13 cellular contexts compared by ENCODE assay signal in genomic region chr2:3598912-3599854, GRCh38. TPM values are rescaled to one million over a fixed set of nuclear protein-coding genes. Genes with fewer than 3 reads are reported as not detected.
"Had no signal": no experiment of that assay in that cellular context is flagged by ENCODE, and none has a peak within 500 bp of the region (broad histone marks: within the 10 kb centered on the region; RNA-seq: fewer than 3 reads in every experiment).

No MANE protein-coding gene starts in this region.

- H3K9me3 Mint-ChIP-seq: activated CD4-positive, alpha-beta T cell treated with anti-CD3 and anti-CD28 coated beads, Interleukin-2, amount 10 ng/mL, durations not matched to agents 24 days and 14 days; activated naive CD8-positive, alpha-beta T cell treated with anti-CD3 and anti-CD28 coated beads, Interleukin-2, amount 10 ng/mL, durations not matched to agents 7 days and 5 days; activated T-cell treated with anti-CD3 and anti-CD28 coated beads, Interleukin-2, amount 50 U/mL, for 4 hours; memory B cell; WTC11 had no signal

- H3K36me3 Mint-ChIP-seq: activated naive CD8-positive, alpha-beta T cell treated with anti-CD3 and anti-CD28 coated beads, Interleukin-2, amount 10 ng/mL, durations not matched to agents 7 days and 5 days; memory B cell had no signal

- H3K27ac Mint-ChIP-seq: activated CD4-positive, alpha-beta T cell treated with anti-CD3 and anti-CD28 coated beads, Interleukin-2, amount 10 ng/mL, durations not matched to agents 24 days and 14 days; activated naive CD8-positive, alpha-beta T cell treated with anti-CD3 and anti-CD28 coated beads, Interleukin-2, amount 10 ng/mL, durations not matched to agents 7 days and 5 days; memory B cell; WTC11 had no signal

- DNase-seq: activated CD4-positive, alpha-beta T cell treated with anti-CD3 and anti-CD28 coated beads, Interleukin-2, amount 10 ng/mL, durations not matched to agents 24 days and 14 days; activated gamma-delta T cell treated with Interleukin-2 at 50 U/mL for 16 hours; activated naive CD8-positive, alpha-beta T cell treated with anti-CD3 and anti-CD28 coated beads, Interleukin-2, amount 10 ng/mL, durations not matched to agents 7 days and 5 days; activated T-cell treated with anti-CD3 and anti-CD28 coated beads, Interleukin-2, amount 50 U/mL, for 4 hours; anterior cingulate cortex; esophagus squamous epithelium; foreskin fibroblast; heart left ventricle; stomach; T-helper 1 cell had no signal

- H3K4me3 Mint-ChIP-seq: activated CD4-positive, alpha-beta T cell treated with anti-CD3 and anti-CD28 coated beads, Interleukin-2, amount 10 ng/mL, durations not matched to agents 24 days and 14 days; activated naive CD8-positive, alpha-beta T cell treated with anti-CD3 and anti-CD28 coated beads, Interleukin-2, amount 10 ng/mL, durations not matched to agents 7 days and 5 days; activated T-cell treated with anti-CD3 and anti-CD28 coated beads, Interleukin-2, amount 50 U/mL, for 4 hours; memory B cell; WTC11 had no signal

- H3K4me1 Mint-ChIP-seq: memory B cell had no signal

RNA-seq across cellular contexts. Expression of gene COLEC11, which starts 4.3 kb away (rescaled TPM):
- total RNA-seq: renal cortical epithelial cell had no signal

RNA-seq across cellular contexts. Expression of gene ALLC, which starts 58.8 kb away (rescaled TPM):
- total RNA-seq: activated CD4-positive, alpha-beta T cell treated with anti-CD3 and anti-CD28 coated beads, Interleukin-2, amount 10 ng/mL, durations not matched to agents 24 days and 14 days; activated naive CD8-positive, alpha-beta T cell treated with anti-CD3 and anti-CD28 coated beads, Interleukin-2, amount 10 ng/mL, durations not matched to agents 7 days and 5 days; activated T-cell treated with anti-CD3 and anti-CD28 coated beads, Interleukin-2, amount 50 U/mL, for 4 hours; esophagus squamous epithelium; heart left ventricle; renal cortical epithelial cell; stomach; WTC11 had no signal
